1 cellular context compared by ENCODE assay signal in the genomic region with DNA sequence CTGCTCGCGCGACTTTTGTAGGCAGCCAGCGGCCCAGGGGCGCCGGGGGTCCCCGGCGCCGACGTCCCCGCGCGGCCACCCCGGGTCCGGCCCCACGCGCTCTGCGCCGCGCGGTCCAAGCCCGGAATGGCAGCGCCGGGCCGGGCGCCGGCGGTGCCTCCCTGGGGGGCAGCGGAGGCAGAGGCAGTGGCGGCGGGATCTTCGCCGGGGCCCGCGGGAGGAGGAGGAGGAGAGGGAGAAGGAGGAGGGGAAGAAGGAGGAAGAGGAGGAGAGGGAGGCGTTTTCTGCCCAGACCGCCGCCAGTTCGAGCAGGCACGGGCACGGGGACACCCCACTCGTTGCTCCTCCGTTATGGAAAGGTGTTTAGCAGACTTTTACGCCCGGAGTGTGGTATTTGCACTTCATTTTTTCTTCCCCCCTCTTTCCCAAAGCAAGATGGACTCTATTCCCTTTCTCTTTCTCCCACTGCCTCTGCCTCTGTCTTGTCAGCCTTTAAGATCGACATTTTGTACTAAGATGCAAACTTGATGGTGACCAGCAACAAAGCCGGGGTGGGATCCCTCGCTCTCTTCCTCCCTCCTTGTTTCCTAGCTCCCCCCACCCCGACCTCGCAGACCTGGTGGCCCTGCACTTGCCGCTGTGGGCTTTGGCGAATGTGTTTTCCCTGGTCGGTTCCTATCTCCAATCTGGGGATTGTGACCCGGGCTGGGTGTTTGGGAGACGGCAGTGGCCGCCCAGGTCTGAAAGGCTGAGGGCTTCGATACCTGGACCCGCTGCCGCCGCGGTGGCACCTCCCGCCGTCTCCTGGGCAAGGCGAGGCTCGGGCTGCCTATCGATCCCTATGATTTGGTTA.
TF ChIP-seq lines count a peak whose summit lies in the region.

No MANE protein-coding gene starts in this region.

TF ChIP-seq in HepG2, 621 proteins besides CTCF, POLR2A, EP300 and RAD21 (continued from another document and continues in another):
- TF ChIP-seq, protein P1, sequence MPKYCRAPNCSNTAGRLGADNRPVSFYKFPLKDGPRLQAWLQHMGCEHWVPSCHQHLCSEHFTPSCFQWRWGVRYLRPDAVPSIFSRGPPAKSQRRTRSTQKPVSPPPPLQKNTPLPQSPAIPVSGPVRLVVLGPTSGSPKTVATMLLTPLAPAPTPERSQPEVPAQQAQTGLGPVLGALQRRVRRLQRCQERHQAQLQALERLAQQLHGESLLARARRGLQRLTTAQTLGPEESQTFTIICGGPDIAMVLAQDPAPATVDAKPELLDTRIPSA (CRISPR knock-in tag; IDR thresholded peaks at IDR 0.05; ENCODE audit: borderline replicate concordance) = no peak
- TF ChIP-seq POGZ (CRISPR knock-in tag; IDR thresholded peaks at IDR 0.05) = no peak
- TF ChIP-seq ARNT2 (CRISPR knock-in tag; IDR thresholded peaks at IDR 0.05; ENCODE audit: low read depth) = peak; percentile 51; the same call in 1 of the 2 replicates
- no peak for TF ChIP-seq ZNF329 (CRISPR knock-in tag; IDR thresholded peaks at IDR 0.05; ENCODE audit: low read depth)
- TF ChIP-seq, protein P2, sequence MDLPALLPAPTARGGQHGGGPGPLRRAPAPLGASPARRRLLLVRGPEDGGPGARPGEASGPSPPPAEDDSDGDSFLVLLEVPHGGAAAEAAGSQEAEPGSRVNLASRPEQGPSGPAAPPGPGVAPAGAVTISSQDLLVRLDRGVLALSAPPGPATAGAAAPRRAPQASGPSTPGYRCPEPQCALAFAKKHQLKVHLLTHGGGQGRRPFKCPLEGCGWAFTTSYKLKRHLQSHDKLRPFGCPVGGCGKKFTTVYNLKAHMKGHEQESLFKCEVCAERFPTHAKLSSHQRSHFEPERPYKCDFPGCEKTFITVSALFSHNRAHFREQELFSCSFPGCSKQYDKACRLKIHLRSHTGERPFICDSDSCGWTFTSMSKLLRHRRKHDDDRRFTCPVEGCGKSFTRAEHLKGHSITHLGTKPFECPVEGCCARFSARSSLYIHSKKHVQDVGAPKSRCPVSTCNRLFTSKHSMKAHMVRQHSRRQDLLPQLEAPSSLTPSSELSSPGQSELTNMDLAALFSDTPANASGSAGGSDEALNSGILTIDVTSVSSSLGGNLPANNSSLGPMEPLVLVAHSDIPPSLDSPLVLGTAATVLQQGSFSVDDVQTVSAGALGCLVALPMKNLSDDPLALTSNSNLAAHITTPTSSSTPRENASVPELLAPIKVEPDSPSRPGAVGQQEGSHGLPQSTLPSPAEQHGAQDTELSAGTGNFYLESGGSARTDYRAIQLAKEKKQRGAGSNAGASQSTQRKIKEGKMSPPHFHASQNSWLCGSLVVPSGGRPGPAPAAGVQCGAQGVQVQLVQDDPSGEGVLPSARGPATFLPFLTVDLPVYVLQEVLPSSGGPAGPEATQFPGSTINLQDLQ (CRISPR knock-in tag; IDR thresholded peaks at IDR 0.05) = no peak
- TF ChIP-seq, protein P3, sequence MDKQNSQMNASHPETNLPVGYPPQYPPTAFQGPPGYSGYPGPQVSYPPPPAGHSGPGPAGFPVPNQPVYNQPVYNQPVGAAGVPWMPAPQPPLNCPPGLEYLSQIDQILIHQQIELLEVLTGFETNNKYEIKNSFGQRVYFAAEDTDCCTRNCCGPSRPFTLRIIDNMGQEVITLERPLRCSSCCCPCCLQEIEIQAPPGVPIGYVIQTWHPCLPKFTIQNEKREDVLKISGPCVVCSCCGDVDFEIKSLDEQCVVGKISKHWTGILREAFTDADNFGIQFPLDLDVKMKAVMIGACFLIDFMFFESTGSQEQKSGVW (CRISPR knock-in tag; IDR thresholded peaks at IDR 0.05; ENCODE audit: borderline replicate concordance) = no peak
- TF ChIP-seq, protein P4, sequence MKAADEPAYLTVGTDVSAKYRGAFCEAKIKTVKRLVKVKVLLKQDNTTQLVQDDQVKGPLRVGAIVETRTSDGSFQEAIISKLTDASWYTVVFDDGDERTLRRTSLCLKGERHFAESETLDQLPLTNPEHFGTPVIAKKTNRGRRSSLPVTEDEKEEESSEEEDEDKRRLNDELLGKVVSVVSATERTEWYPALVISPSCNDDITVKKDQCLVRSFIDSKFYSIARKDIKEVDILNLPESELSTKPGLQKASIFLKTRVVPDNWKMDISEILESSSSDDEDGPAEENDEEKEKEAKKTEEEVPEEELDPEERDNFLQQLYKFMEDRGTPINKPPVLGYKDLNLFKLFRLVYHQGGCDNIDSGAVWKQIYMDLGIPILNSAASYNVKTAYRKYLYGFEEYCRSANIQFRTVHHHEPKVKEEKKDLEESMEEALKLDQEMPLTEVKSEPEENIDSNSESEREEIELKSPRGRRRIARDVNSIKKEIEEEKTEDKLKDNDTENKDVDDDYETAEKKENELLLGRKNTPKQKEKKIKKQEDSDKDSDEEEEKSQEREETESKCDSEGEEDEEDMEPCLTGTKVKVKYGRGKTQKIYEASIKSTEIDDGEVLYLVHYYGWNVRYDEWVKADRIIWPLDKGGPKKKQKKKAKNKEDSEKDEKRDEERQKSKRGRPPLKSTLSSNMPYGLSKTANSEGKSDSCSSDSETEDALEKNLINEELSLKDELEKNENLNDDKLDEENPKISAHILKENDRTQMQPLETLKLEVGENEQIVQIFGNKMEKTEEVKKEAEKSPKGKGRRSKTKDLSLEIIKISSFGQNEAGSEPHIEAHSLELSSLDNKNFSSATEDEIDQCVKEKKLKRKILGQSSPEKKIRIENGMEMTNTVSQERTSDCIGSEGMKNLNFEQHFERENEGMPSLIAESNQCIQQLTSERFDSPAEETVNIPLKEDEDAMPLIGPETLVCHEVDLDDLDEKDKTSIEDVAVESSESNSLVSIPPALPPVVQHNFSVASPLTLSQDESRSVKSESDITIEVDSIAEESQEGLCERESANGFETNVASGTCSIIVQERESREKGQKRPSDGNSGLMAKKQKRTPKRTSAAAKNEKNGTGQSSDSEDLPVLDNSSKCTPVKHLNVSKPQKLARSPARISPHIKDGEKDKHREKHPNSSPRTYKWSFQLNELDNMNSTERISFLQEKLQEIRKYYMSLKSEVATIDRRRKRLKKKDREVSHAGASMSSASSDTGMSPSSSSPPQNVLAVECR (CRISPR knock-in tag; IDR thresholded peaks at IDR 0.05; ENCODE audit: borderline replicate concordance) = peak; percentile 44; the same call in 1 of the 2 replicates
- TF ChIP-seq ZNF777 (CRISPR knock-in tag; IDR thresholded peaks at IDR 0.05) = no peak
- TF ChIP-seq, protein P5, sequence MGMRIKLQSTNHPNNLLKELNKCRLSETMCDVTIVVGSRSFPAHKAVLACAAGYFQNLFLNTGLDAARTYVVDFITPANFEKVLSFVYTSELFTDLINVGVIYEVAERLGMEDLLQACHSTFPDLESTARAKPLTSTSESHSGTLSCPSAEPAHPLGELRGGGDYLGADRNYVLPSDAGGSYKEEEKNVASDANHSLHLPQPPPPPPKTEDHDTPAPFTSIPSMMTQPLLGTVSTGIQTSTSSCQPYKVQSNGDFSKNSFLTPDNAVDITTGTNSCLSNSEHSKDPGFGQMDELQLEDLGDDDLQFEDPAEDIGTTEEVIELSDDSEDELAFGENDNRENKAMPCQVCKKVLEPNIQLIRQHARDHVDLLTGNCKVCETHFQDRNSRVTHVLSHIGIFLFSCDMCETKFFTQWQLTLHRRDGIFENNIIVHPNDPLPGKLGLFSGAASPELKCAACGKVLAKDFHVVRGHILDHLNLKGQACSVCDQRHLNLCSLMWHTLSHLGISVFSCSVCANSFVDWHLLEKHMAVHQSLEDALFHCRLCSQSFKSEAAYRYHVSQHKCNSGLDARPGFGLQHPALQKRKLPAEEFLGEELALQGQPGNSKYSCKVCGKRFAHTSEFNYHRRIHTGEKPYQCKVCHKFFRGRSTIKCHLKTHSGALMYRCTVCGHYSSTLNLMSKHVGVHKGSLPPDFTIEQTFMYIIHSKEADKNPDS (CRISPR knock-in tag; IDR thresholded peaks at IDR 0.05) = no peak
- TF ChIP-seq, protein P6, sequence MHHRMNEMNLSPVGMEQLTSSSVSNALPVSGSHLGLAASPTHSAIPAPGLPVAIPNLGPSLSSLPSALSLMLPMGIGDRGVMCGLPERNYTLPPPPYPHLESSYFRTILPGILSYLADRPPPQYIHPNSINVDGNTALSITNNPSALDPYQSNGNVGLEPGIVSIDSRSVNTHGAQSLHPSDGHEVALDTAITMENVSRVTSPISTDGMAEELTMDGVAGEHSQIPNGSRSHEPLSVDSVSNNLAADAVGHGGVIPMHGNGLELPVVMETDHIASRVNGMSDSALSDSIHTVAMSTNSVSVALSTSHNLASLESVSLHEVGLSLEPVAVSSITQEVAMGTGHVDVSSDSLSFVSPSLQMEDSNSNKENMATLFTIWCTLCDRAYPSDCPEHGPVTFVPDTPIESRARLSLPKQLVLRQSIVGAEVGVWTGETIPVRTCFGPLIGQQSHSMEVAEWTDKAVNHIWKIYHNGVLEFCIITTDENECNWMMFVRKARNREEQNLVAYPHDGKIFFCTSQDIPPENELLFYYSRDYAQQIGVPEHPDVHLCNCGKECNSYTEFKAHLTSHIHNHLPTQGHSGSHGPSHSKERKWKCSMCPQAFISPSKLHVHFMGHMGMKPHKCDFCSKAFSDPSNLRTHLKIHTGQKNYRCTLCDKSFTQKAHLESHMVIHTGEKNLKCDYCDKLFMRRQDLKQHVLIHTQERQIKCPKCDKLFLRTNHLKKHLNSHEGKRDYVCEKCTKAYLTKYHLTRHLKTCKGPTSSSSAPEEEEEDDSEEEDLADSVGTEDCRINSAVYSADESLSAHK (CRISPR knock-in tag; IDR thresholded peaks at IDR 0.05; ENCODE audit: borderline replicate concordance) = no peak
- peak; percentile 28; the same call in 1 of the 2 replicates for TF ChIP-seq SALL1 (CRISPR knock-in tag; IDR thresholded peaks at IDR 0.05)
- no peak for TF ChIP-seq TCF7L2 (IDR thresholded peaks at IDR 0.05; ENCODE audit: low read depth, low read length)
- 0 out of 2 replicates have a peak, but pooled peaks have one; percentile 10 for TF ChIP-seq SAFB2 (CRISPR knock-in tag; IDR thresholded peaks at IDR 0.05; ENCODE audit: borderline replicate concordance, low read depth)
- no peak for TF ChIP-seq ZMYM3 (CRISPR knock-in tag; IDR thresholded peaks at IDR 0.05)
- TF ChIP-seq HDAC6 (IDR thresholded peaks at IDR 0.05; ENCODE audit: low read depth, low read length) = no peak
- TF ChIP-seq ZNF737 (CRISPR knock-in tag; IDR thresholded peaks at IDR 0.05; ENCODE audit: borderline replicate concordance) = no peak
- no peak for TF ChIP-seq PHB2 (IDR thresholded peaks at IDR 0.05; ENCODE audit: partially characterized antibody)
- TF ChIP-seq ZNF260 (CRISPR knock-in tag; IDR thresholded peaks at IDR 0.05; ENCODE audit: borderline replicate concordance, low read depth) = no peak
- TF ChIP-seq ZNF263 (CRISPR knock-in tag; IDR thresholded peaks at IDR 0.05) = peak; percentile 77; the same call in 1 of the 2 replicates
- no peak for TF ChIP-seq CENPX (CRISPR knock-in tag; IDR thresholded peaks at IDR 0.05)
- TF ChIP-seq ZNF510 (CRISPR knock-in tag; IDR thresholded peaks at IDR 0.05; ENCODE audit: low read depth) = no peak
- no peak for TF ChIP-seq ZNF619 (CRISPR knock-in tag; IDR thresholded peaks at IDR 0.05)
- TF ChIP-seq, protein P7, sequence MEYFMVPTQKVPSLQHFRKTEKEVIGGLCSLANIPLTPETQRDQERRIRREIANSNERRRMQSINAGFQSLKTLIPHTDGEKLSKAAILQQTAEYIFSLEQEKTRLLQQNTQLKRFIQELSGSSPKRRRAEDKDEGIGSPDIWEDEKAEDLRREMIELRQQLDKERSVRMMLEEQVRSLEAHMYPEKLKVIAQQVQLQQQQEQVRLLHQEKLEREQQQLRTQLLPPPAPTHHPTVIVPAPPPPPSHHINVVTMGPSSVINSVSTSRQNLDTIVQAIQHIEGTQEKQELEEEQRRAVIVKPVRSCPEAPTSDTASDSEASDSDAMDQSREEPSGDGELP (IDR thresholded peaks at IDR 0.05; ENCODE audit: borderline replicate concordance, low read depth) = no peak
- no peak for TF ChIP-seq SNRNP70 (IDR thresholded peaks at IDR 0.05; ENCODE audit: low read depth, low read length)
- TF ChIP-seq, protein P8, sequence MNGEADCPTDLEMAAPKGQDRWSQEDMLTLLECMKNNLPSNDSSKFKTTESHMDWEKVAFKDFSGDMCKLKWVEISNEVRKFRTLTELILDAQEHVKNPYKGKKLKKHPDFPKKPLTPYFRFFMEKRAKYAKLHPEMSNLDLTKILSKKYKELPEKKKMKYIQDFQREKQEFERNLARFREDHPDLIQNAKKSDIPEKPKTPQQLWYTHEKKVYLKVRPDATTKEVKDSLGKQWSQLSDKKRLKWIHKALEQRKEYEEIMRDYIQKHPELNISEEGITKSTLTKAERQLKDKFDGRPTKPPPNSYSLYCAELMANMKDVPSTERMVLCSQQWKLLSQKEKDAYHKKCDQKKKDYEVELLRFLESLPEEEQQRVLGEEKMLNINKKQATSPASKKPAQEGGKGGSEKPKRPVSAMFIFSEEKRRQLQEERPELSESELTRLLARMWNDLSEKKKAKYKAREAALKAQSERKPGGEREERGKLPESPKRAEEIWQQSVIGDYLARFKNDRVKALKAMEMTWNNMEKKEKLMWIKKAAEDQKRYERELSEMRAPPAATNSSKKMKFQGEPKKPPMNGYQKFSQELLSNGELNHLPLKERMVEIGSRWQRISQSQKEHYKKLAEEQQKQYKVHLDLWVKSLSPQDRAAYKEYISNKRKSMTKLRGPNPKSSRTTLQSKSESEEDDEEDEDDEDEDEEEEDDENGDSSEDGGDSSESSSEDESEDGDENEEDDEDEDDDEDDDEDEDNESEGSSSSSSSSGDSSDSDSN (CRISPR knock-in tag; IDR thresholded peaks at IDR 0.05) = 0 out of 2 replicates have a peak, but pooled peaks have one; percentile 46
- no peak for TF ChIP-seq SMC3 (IDR thresholded peaks at IDR 0.05; ENCODE audit: low read length)
- TF ChIP-seq, protein P9, sequence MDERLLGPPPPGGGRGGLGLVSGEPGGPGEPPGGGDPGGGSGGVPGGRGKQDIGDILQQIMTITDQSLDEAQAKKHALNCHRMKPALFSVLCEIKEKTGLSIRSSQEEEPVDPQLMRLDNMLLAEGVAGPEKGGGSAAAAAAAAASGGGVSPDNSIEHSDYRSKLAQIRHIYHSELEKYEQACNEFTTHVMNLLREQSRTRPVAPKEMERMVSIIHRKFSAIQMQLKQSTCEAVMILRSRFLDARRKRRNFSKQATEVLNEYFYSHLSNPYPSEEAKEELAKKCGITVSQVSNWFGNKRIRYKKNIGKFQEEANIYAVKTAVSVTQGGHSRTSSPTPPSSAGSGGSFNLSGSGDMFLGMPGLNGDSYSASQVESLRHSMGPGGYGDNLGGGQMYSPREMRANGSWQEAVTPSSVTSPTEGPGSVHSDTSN (CRISPR knock-in tag; IDR thresholded peaks at IDR 0.05) = no peak
- TF ChIP-seq, protein P10, sequence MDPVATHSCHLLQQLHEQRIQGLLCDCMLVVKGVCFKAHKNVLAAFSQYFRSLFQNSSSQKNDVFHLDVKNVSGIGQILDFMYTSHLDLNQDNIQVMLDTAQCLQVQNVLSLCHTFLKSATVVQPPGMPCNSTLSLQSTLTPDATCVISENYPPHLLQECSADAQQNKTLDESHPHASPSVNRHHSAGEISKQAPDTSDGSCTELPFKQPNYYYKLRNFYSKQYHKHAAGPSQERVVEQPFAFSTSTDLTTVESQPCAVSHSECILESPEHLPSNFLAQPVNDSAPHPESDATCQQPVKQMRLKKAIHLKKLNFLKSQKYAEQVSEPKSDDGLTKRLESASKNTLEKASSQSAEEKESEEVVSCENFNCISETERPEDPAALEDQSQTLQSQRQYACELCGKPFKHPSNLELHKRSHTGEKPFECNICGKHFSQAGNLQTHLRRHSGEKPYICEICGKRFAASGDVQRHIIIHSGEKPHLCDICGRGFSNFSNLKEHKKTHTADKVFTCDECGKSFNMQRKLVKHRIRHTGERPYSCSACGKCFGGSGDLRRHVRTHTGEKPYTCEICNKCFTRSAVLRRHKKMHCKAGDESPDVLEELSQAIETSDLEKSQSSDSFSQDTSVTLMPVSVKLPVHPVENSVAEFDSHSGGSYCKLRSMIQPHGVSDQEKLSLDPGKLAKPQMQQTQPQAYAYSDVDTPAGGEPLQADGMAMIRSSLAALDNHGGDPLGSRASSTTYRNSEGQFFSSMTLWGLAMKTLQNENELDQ (CRISPR knock-in tag; IDR thresholded peaks at IDR 0.05; ENCODE audit: borderline replicate concordance) = no peak
- no peak for TF ChIP-seq ZNF101 (CRISPR knock-in tag; IDR thresholded peaks at IDR 0.05; ENCODE audit: borderline replicate concordance, low read depth)
- no peak for TF ChIP-seq KDM5A (IDR thresholded peaks at IDR 0.05; ENCODE audit: borderline replicate concordance, low read length)
- TF ChIP-seq ONECUT2 (CRISPR knock-in tag; IDR thresholded peaks at IDR 0.05) = peak; percentile 84
